Comparison of ENCODE assay signal across 8 cellular contexts in genomic region chr4:183797041-183797444, GRCh38.
DNase-seq lines count a peak whose midpoint lies in the region; ATAC-seq and TF ChIP-seq lines count a peak whose summit lies in the region.

No MANE protein-coding gene starts in this region.

- no peak for TF ChIP-seq CTCF in brain (conservative IDR thresholded peaks at IDR 0.05)
- TF ChIP-seq CTCF in liver (IDR thresholded peaks at IDR 0.05; ENCODE audit: low read depth, low read length, missing input control) = no peak
- TF ChIP-seq CTCF in type B pancreatic cell (conservative IDR thresholded peaks at IDR 0.05) = no peak
- no peak for TF ChIP-seq CTCF in HFFc6 (IDR thresholded peaks at IDR 0.05)

- 6% methylated on average over 39 of the region's 39 CpGs for WGBS in liver

- peak overlapping the region in 1 of 5 experiments; percentile 31 for H3K27ac Mint-ChIP-seq in brain
- H3K27ac Mint-ChIP-seq in type B pancreatic cell = peak overlapping the region; percentile 79
- no peak overlapping the region for H3K27ac Mint-ChIP-seq in HFFc6

- H3K4me3 Mint-ChIP-seq in brain (peak overlapping the region; percentile 78 to 87 (median 79)), type B pancreatic cell (peak overlapping the region; percentile 90), HFFc6 (no peak overlapping the region; the same call in 1 of the 2 replicates)

- peaks cover 76% of the 10 kb centered on the region for H3K27me3 Mint-ChIP-seq in brain
- H3K27me3 Mint-ChIP-seq in type B pancreatic cell = peaks cover 30% of the 10 kb centered on the region
- peaks cover 31% of the 10 kb centered on the region for H3K27me3 Mint-ChIP-seq in HFFc6 (ENCODE audit: insufficient read depth)

- peaks cover 0 to 8% (median 1%) of the 10 kb centered on the region in 4 donors for H3K27me3 ChIP-seq in liver (ENCODE audit: control insufficient read depth in 4 of 4, insufficient read depth in 4 of 4, low read length in 3 of 4)

- DNase-seq in activated CD4-positive, alpha-beta T cell treated with anti-CD3 and anti-CD28 coated beads for 48 hours = peak; percentile 24
- DNase-seq in activated CD4-positive, alpha-beta T cell treated with anti-CD3 and anti-CD28 coated beads, Interleukin-2, amount 50 U/mL, for 1 hour = no peak
- DNase-seq in type B pancreatic cell (ENCODE audit: extremely low spot score, unreplicated experiment) (no peak), HFFc6 (no peak), NCI-H128 (lab: John Stamatoyannopoulos, UW; ENCODE audit: unreplicated experiment) (no peak)

- no peak for TF ChIP-seq RAD21 in liver (IDR thresholded peaks at IDR 0.05)

- H3K4me1 ChIP-seq in liver (ENCODE audit: control insufficient read depth in 4 of 4, insufficient read depth in 4 of 4, low read length in 3 of 4) = peaks cover 6 to 17% (median 11%) of the 10 kb centered on the region in 4 donors

- peaks cover 7 to 18% (median 14%) of the 10 kb centered on the region in 4 donors for H3K9me3 ChIP-seq in liver (ENCODE audit: control insufficient read depth in 4 of 4, low read length in 3 of 4)

- ATAC-seq in HG03432 (IDR thresholded peaks at IDR 0.05; ENCODE audit: unreplicated experiment) = no peak

- peak overlapping the region in 2 of 3 donors; percentile 37 to 74 for H3K4me3 ChIP-seq in liver (ENCODE audit: low read depth in 1 of 3, low read length in 3 of 3)

- H3K27ac ChIP-seq in liver (ENCODE audit: low read depth in 1 of 2, low read length in 2 of 2) = peak overlapping the region; percentile 37 to 65

- H3K36me3 Mint-ChIP-seq in brain (no peaks in the 10 kb centered on the region), type B pancreatic cell (peaks cover 3% of the 10 kb centered on the region), HFFc6 (ENCODE audit: low read depth) (no peaks in the 10 kb centered on the region)

- no peak overlapping the region for H3K9ac ChIP-seq in liver (ENCODE audit: low read depth in 1 of 2, low read length in 2 of 2)

- H3K9me3 Mint-ChIP-seq in brain = peaks cover 30 to 41% (median 40%) of the 10 kb centered on the region in 5 experiments
- H3K9me3 Mint-ChIP-seq in type B pancreatic cell = peaks cover 12% of the 10 kb centered on the region
- peaks cover 19% of the 10 kb centered on the region; the same call in 1 of the 2 replicates for H3K9me3 Mint-ChIP-seq in HFFc6

- H3K4me1 Mint-ChIP-seq in brain (peaks cover 13% of the 10 kb centered on the region), type B pancreatic cell (ENCODE audit: unreplicated experiment) (peaks cover 17% of the 10 kb centered on the region), HFFc6 (ENCODE audit: low read depth) (no peaks in the 10 kb centered on the region)

- peaks cover 0 to 2% (median 0%) of the 10 kb centered on the region in 4 donors for H3K36me3 ChIP-seq in liver (ENCODE audit: control insufficient read depth in 4 of 4, insufficient read depth in 3 of 4, low read depth in 1 of 4, low read length in 3 of 4)

TF ChIP-seq in liver, 16 proteins besides CTCF, POLR2A, EP300 and RAD21:
- TF ChIP-seq HNF4G (IDR thresholded peaks at IDR 0.05) = no peak
- TF ChIP-seq RXRA (IDR thresholded peaks at IDR 0.05) = no peak
- TF ChIP-seq FOXA2 (IDR thresholded peaks at IDR 0.05) = no peak
- no peak for TF ChIP-seq YY1 (IDR thresholded peaks at IDR 0.05)
- TF ChIP-seq NR2F2 (IDR thresholded peaks at IDR 0.05) = no peak
- TF ChIP-seq, protein P1, sequence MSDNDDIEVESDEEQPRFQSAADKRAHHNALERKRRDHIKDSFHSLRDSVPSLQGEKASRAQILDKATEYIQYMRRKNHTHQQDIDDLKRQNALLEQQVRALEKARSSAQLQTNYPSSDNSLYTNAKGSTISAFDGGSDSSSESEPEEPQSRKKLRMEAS (IDR thresholded peaks at IDR 0.05) = no peak
- TF ChIP-seq SP1 (IDR thresholded peaks at IDR 0.05) = no peak
- TF ChIP-seq JUND (IDR thresholded peaks at IDR 0.05) = no peak
